ENCODE assay signal across 20 cellular contexts in genomic region chr11:45553401-45553936, GRCh38.
DNase-seq lines count a peak whose midpoint lies in the region; FAIRE-seq and TF ChIP-seq lines count a peak whose summit lies in the region.
"Had no signal": no experiment of that assay in that cellular context is flagged by ENCODE, and none has a peak within 500 bp of the region (broad histone marks: within the 10 kb centered on the region; RNA-seq: fewer than 3 reads in every experiment).

No MANE protein-coding gene starts in this region.

- H2BK120ac ChIP-seq in neuronal stem cell (ENCODE audit: low read depth, low read length): no peak overlapping the region

- H4K91ac ChIP-seq in neuronal stem cell (ENCODE audit: low read depth, low read length, poor library complexity): no peak overlapping the region

- no peak overlapping the region for H3K4me2 ChIP-seq in neuronal stem cell (ENCODE audit: insufficient read depth, low read length, poor library complexity, severe bottlenecking)

- WGBS in neuronal stem cell (ENCODE audit: extremely low coverage in 2 of 2, insufficient read length in 2 of 2, insufficient replicate concordance in 1 of 2), 2 donors: no CpG with 5 or more reads among the region's 9 CpGs

- TF ChIP-seq CTCF in WERI-Rb-1 (IDR thresholded peaks at IDR 0.05; ENCODE audit: low read depth, low read length): no peak

- peak overlapping the region; percentile 28 for H2BK12ac ChIP-seq in neuronal stem cell (ENCODE audit: low read length)

- H3K4ac ChIP-seq in neuronal stem cell (ENCODE audit: low read length): no peak overlapping the region

- H2BK5ac ChIP-seq in neuronal stem cell (ENCODE audit: low read length): no peak overlapping the region

- no peak overlapping the region for H2AK5ac ChIP-seq in neuronal stem cell (ENCODE audit: low read depth, low read length)

- H3K23ac ChIP-seq in neuronal stem cell (ENCODE audit: low read depth, low read length, poor library complexity): no peak overlapping the region

- no peak overlapping the region for H2AFZ ChIP-seq in neuronal stem cell (ENCODE audit: low read length)

- peak overlapping the region; percentile 9 for H3K14ac ChIP-seq in neuronal stem cell (ENCODE audit: low read length)

- peak; percentile 68 for FAIRE-seq in urothelium cell line (lab: Jason Lieb, UNC)
- FAIRE-seq: A204.1, GM12878 had no signal

- H3K36me3 ChIP-seq in WERI-Rb-1 (no peaks in the 10 kb centered on the region), neuronal stem cell (replicated peaks in 1 of 2; ENCODE audit: control insufficient read depth in 2 of 2, insufficient read depth in 2 of 2, low read length in 2 of 2) (no peaks in the 10 kb centered on the region)
- H3K36me3 ChIP-seq: BE2C, HAP-1 had no signal

- no peak overlapping the region for H3K4me3 ChIP-seq in WERI-Rb-1 (ENCODE audit: low read depth, low read length)
- H3K4me3 ChIP-seq in neuronal stem cell (ENCODE audit: low read length in 2 of 2): peak overlapping the region in 1 of 2 donors; percentile 31
- H3K4me3 ChIP-seq: GM12878, HAP-1 had no signal

- peak overlapping the region; percentile 6 for H3K9ac ChIP-seq in neuronal stem cell (ENCODE audit: low read depth, low read length, poor library complexity)

- peak overlapping the region; percentile 18 for H2BK15ac ChIP-seq in neuronal stem cell (ENCODE audit: low read length)

- H3K79me1 ChIP-seq in neuronal stem cell (ENCODE audit: low read depth, low read length): no peaks in the 10 kb centered on the region

- H3K4me1 ChIP-seq in neuronal stem cell (ENCODE audit: control insufficient read depth in 2 of 2, insufficient read depth in 1 of 2, low read depth in 1 of 2, low read length in 2 of 2): peaks cover 0 to 2% of the 10 kb centered on the region in 2 donors
- H3K4me1 ChIP-seq: BE2C, HAP-1 had no signal

- H3K9me3 ChIP-seq in WERI-Rb-1 (ENCODE audit: severe bottlenecking) (no peaks in the 10 kb centered on the region), neuronal stem cell (replicated peaks in 1 of 2; ENCODE audit: control insufficient read depth in 2 of 2, insufficient read depth in 1 of 2, low read depth in 1 of 2, low read length in 2 of 2) (no peaks in the 10 kb centered on the region)
- H3K9me3 ChIP-seq: BE2C, HAP-1 had no signal

- peak overlapping the region; percentile 46 for H3K18ac ChIP-seq in neuronal stem cell (ENCODE audit: low read length)

- H3K27me3 ChIP-seq in WERI-Rb-1 (ENCODE audit: insufficient read depth, low read depth, severe bottlenecking) (no peaks in the 10 kb centered on the region), neuronal stem cell (ENCODE audit: control insufficient read depth in 3 of 3, insufficient read depth in 3 of 3, low read depth in 1 of 3, low read length in 3 of 3) (peaks cover 0 to 7% (median 0%) of the 10 kb centered on the region in 3 experiments)
- H3K27me3 ChIP-seq: BE2C had no signal

- H3K27ac ChIP-seq in WERI-Rb-1 (peak overlapping the region; percentile 91), neuronal stem cell (replicated peaks; ENCODE audit: low read length) (no peak overlapping the region)
- H3K27ac ChIP-seq: HL-60 had no signal

- DNase-seq in OCI-M1 (lab: John Stamatoyannopoulos, UW) (peak; percentile 19), WERI-Rb-1 (no peak), neuronal stem cell (ENCODE audit: low spot score) (no peak), urothelium cell line (ENCODE audit: low spot score) (no peak), NCI-H2081 treated with DMSO at 0.1 percent for 48 hours (lab: John Stamatoyannopoulos, UW) (no peak), globus pallidus (ENCODE audit: low spot score) (no peak)
- DNase-seq: ACHN; BE2C; CD4-positive, CD25-positive, alpha-beta regulatory T cell; CD8-positive, alpha-beta memory T cell; COR-L47; DMS 273 treated with DMSO at 0.1 percent for 48 hours; DMS53; DND-41; EL; IMR-90 had no signal

- H4K8ac ChIP-seq in neuronal stem cell (ENCODE audit: low read depth, low read length): no peak overlapping the region
